In the genomic region with DNA sequence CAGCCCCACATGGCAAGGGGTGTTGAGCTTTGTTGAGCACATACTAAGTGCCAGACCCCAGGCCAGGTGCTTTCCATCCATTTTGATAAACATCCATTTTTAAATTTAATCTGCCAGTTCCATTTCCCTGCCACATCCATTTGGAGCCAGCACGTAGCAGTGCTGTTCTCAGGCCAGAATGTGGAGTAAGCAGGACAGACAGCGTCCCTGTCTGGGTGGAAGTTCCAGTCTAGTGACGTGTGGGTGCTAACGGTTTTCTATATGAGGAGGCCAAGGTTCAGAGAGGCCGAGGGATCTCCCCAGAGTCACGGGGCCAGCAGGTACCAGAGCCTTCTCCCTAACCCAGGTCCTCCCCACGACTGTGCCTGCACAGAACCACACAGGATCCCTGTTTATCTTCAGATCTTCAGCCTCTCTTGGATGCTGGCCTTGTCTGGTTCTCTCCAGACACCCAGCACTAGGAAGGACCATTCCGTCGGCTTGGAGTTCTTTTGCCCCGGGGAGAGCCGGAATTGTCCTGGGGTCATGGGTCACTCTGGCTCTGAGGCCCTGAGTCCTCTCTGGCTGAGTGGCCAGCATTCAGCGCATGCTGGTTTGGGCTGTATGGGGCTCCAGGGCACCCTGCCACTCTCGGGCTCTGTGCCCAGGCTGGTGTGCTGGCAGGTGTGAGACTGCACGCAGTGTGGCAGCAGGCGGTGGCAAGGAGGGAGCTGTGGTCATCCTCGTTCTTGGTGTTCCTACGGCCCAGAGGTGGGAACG, we compare ENCODE assay signal across 1 cellular context.
TF ChIP-seq lines count a peak whose summit lies in the region.

No MANE protein-coding gene starts in this region.

TF ChIP-seq in IMR-90, 13 proteins besides CTCF, POLR2A, EP300 and RAD21:
- TF ChIP-seq CEBPB (IDR thresholded peaks at IDR 0.05; ENCODE audit: low read depth, low read length), result no peak
- TF ChIP-seq FOS (IDR thresholded peaks at IDR 0.05; ENCODE audit: low read depth, low read length), result no peak
- TF ChIP-seq, protein P1, sequence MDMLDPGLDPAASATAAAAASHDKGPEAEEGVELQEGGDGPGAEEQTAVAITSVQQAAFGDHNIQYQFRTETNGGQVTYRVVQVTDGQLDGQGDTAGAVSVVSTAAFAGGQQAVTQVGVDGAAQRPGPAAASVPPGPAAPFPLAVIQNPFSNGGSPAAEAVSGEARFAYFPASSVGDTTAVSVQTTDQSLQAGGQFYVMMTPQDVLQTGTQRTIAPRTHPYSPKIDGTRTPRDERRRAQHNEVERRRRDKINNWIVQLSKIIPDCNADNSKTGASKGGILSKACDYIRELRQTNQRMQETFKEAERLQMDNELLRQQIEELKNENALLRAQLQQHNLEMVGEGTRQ (IDR thresholded peaks at IDR 0.05; ENCODE audit: low read depth, low read length), result no peak
